In genomic region chr3:42581709-42582473, GRCh38 we compare ENCODE assay signal across 1 cellular context.
TF ChIP-seq lines count a peak whose summit lies in the region.

TSS of gene SEC22C (minus strand) at chr3:42581967. CDS start at chr3:42569046, 12,921 bp downstream.

TF ChIP-seq in WTC11, 78 proteins besides CTCF, POLR2A, EP300 and RAD21 (continued from another document and continues in another):
- no peak for TF ChIP-seq ATF6 (CRISPR knock-in tag; IDR thresholded peaks at IDR 0.05)
- TF ChIP-seq STAT6 (CRISPR knock-in tag; conservative IDR thresholded peaks at IDR 0.05; ENCODE audit: low read depth) = no peak
- no peak for TF ChIP-seq NFATC4 (CRISPR knock-in tag; IDR thresholded peaks at IDR 0.05)
- TF ChIP-seq TEAD1 (CRISPR knock-in tag; IDR thresholded peaks at IDR 0.05) = peak; percentile 53; the same call in 1 of the 2 replicates
- no peak for TF ChIP-seq MLX (CRISPR knock-in tag; IDR thresholded peaks at IDR 0.05)
- TF ChIP-seq ZNF232 (CRISPR knock-in tag; IDR thresholded peaks at IDR 0.05) = peak; percentile 59
- TF ChIP-seq CREB1 (CRISPR knock-in tag; IDR thresholded peaks at IDR 0.05) = 0 out of 2 replicates have a peak, but pooled peaks have one; percentile 6
- TF ChIP-seq ZBTB21 (CRISPR knock-in tag; IDR thresholded peaks at IDR 0.05; ENCODE audit: borderline replicate concordance) = no peak
- no peak for TF ChIP-seq IRF1 (CRISPR knock-in tag; IDR thresholded peaks at IDR 0.05)
- no peak for TF ChIP-seq SOX15 (CRISPR knock-in tag; IDR thresholded peaks at IDR 0.05)
- no peak for TF ChIP-seq JAZF1 (CRISPR knock-in tag; IDR thresholded peaks at IDR 0.05)
- TF ChIP-seq ETV6 (CRISPR knock-in tag; IDR thresholded peaks at IDR 0.05) = peak; percentile 63; the same call in 1 of the 2 replicates
- no peak for TF ChIP-seq ZSCAN18 (CRISPR knock-in tag; IDR thresholded peaks at IDR 0.05)
- 0 out of 2 replicates have a peak, but pooled peaks have one; percentile 14 for TF ChIP-seq PRDM15 (CRISPR knock-in tag; IDR thresholded peaks at IDR 0.05)
- TF ChIP-seq ARID4B (CRISPR knock-in tag; IDR thresholded peaks at IDR 0.05; ENCODE audit: borderline replicate concordance) = 0 out of 2 replicates have a peak, but pooled peaks have one; percentile 52
- no peak for TF ChIP-seq SMAD4 (CRISPR knock-in tag; IDR thresholded peaks at IDR 0.05)
- peak; percentile 83 for TF ChIP-seq FOXP1 (CRISPR knock-in tag; IDR thresholded peaks at IDR 0.05; ENCODE audit: borderline replicate concordance)
- TF ChIP-seq AFF4 (CRISPR knock-in tag; IDR thresholded peaks at IDR 0.05; ENCODE audit: borderline replicate concordance) = no peak
- no peak for TF ChIP-seq TCF7 (CRISPR knock-in tag; IDR thresholded peaks at IDR 0.05; ENCODE audit: low read depth)
- TF ChIP-seq ESRRA (CRISPR knock-in tag; IDR thresholded peaks at IDR 0.05; ENCODE audit: borderline replicate concordance) = peak; percentile 73; the same call in 1 of the 2 replicates
- TF ChIP-seq ATF3 (CRISPR knock-in tag; conservative IDR thresholded peaks at IDR 0.05) = no peak
- TF ChIP-seq KAT7 (CRISPR knock-in tag; IDR thresholded peaks at IDR 0.05; ENCODE audit: borderline replicate concordance) = peak; percentile 81
- TF ChIP-seq GTF2I (CRISPR knock-in tag; conservative IDR thresholded peaks at IDR 0.05) = no peak
- peak; percentile 92 for TF ChIP-seq MYBL2 (CRISPR knock-in tag; IDR thresholded peaks at IDR 0.05)
- TF ChIP-seq ZNF219 (CRISPR knock-in tag; IDR thresholded peaks at IDR 0.05; ENCODE audit: borderline replicate concordance) = no peak
- TF ChIP-seq CREM (CRISPR knock-in tag; IDR thresholded peaks at IDR 0.05) = peak; percentile 50; the same call in 1 of the 2 replicates
- TF ChIP-seq NR2C2 (CRISPR knock-in tag; IDR thresholded peaks at IDR 0.05) = no peak
- TF ChIP-seq NFE2L1 (CRISPR knock-in tag; IDR thresholded peaks at IDR 0.05) = peak; percentile 62; the same call in 1 of the 2 replicates
- no peak for TF ChIP-seq FOXJ3 (CRISPR knock-in tag; IDR thresholded peaks at IDR 0.05; ENCODE audit: borderline replicate concordance)
- no peak for TF ChIP-seq IRF2 (CRISPR knock-in tag; IDR thresholded peaks at IDR 0.05; ENCODE audit: borderline replicate concordance, low read depth)
- peak; percentile 64 for TF ChIP-seq SP1 (CRISPR knock-in tag; conservative IDR thresholded peaks at IDR 0.05)
- TF ChIP-seq ZNF121 (CRISPR knock-in tag; IDR thresholded peaks at IDR 0.05) = no peak
- TF ChIP-seq HMGXB4 (CRISPR knock-in tag; IDR thresholded peaks at IDR 0.05) = peak; percentile 74
- TF ChIP-seq FOXK1 (CRISPR knock-in tag; IDR thresholded peaks at IDR 0.05) = peak; percentile 54
